In genomic region chr11:76233936-76234703, GRCh38 we compare ENCODE assay signal across 7 cellular contexts. TPM values are rescaled to one million over a fixed set of nuclear protein-coding genes. Genes with fewer than 3 reads are reported as not detected.
A peak's percentile ranks its signal among the peaks of the same experiment; 100 is the strongest.
DNase-seq lines count a peak whose midpoint lies in the region; ATAC-seq and TF ChIP-seq lines count a peak whose summit lies in the region.

No MANE protein-coding gene starts in this region.

- TF ChIP-seq POLR2A in GM18505 (IDR thresholded peaks at IDR 0.05; ENCODE audit: borderline replicate concordance, extremely low read depth, insufficient read depth, insufficient read length): peak; percentile 60

- H3K4me3 ChIP-seq in fibroblast of villous mesenchyme (ENCODE audit: low read depth, low read length) (peak overlapping the region; percentile 93), neuron (ENCODE audit: low read length) (peak overlapping the region; percentile 58)

- CTCF ChIA-PET in activated CD4-positive, alpha-beta memory T cell treated with anti-CD3 and anti-CD28 coated beads for 36 hours (lab: Charles Lee): interaction anchor here (0.7 to 5.1 kb wide), 6 partner anchors 9 to 278 kb away, joined by 3 to 94 read pairs (median 3); no protein-coding TSS in a partner anchor

- peaks cover 6% of the 10 kb centered on the region for H3K36me3 Mint-ChIP-seq in activated CD4-positive, alpha-beta memory T cell treated with anti-CD3 and anti-CD28 coated beads for 36 hours

- H3K36me3 ChIP-seq in neuron (ENCODE audit: insufficient read depth, low read length): no peaks in the 10 kb centered on the region

- no peaks in the 10 kb centered on the region for H3K27me3 Mint-ChIP-seq in activated CD4-positive, alpha-beta memory T cell treated with anti-CD3 and anti-CD28 coated beads for 36 hours

- peaks cover 4% of the 10 kb centered on the region for H3K4me1 ChIP-seq in neuron (ENCODE audit: insufficient read depth, low read length)

- intact Hi-C loops in activated CD4-positive, alpha-beta memory T cell treated with anti-CD3 and anti-CD28 coated beads for 36 hours (cut with micrococcal nuclease): loop anchor here (10.0 kb wide), 1 partner anchor 1401 kb away; the partner anchor contains the start of gene CLNS1A

- H3K9me3 Mint-ChIP-seq in activated CD4-positive, alpha-beta memory T cell treated with anti-CD3 and anti-CD28 coated beads for 36 hours: no peaks in the 10 kb centered on the region

- H3K27me3 ChIP-seq in neuron (ENCODE audit: insufficient read depth, low read length): peaks cover 9% of the 10 kb centered on the region

- peak overlapping the region; percentile 81 for H3K4me3 Mint-ChIP-seq in activated CD4-positive, alpha-beta memory T cell treated with anti-CD3 and anti-CD28 coated beads for 36 hours

- no peaks in the 10 kb centered on the region for H3K9me3 ChIP-seq in neuron (ENCODE audit: low read length)

- DNase-seq in HT1080 (ENCODE audit: low read depth) (peak; percentile 25), fibroblast of villous mesenchyme (ENCODE audit: low read depth) (peak; percentile 14), NCI-H1694 treated with DMSO at 0.1 percent for 48 hours (lab: John Stamatoyannopoulos, UW) (no peak)
- DNase-seq in activated CD4-positive, alpha-beta memory T cell treated with anti-CD3 and anti-CD28 coated beads for 36 hours: peak; percentile 56

- H3K4me1 Mint-ChIP-seq in activated CD4-positive, alpha-beta memory T cell treated with anti-CD3 and anti-CD28 coated beads for 36 hours (ENCODE audit: low read depth): peaks cover 44% of the 10 kb centered on the region

- POLR2A ChIA-PET in activated CD4-positive, alpha-beta memory T cell treated with anti-CD3 and anti-CD28 coated beads for 36 hours (lab: Charles Lee): interaction anchor here (0.5 to 1.9 kb wide), 5 partner anchors 23 to 410 kb away, joined by 3 to 5 read pairs (median 4); no protein-coding TSS in a partner anchor

- peak overlapping the region; percentile 86 for H2AFZ ChIP-seq in neuron (ENCODE audit: low read depth, low read length)

- peak overlapping the region; percentile 84 for H3K27ac Mint-ChIP-seq in activated CD4-positive, alpha-beta memory T cell treated with anti-CD3 and anti-CD28 coated beads for 36 hours

- ATAC-seq in GM18505 (IDR thresholded peaks at IDR 0.05; ENCODE audit: unreplicated experiment) (no peak), GM18870 (IDR thresholded peaks at IDR 0.05; ENCODE audit: unreplicated experiment) (no peak)

- TF ChIP-seq CTCF in fibroblast of villous mesenchyme (IDR thresholded peaks at IDR 0.05; ENCODE audit: insufficient read depth, low read depth, low read length): no peak

RNA-seq across cellular contexts. Expression of gene WNT11, which starts 27.8 kb away (rescaled TPM):
- total RNA-seq in HT1080 (2014; rRNA removed; shearing (Covaris generic)): not detected in 2 replicates
- polyA plus RNA-seq in HT1080 (2015; cell fraction: cytosol; rRNA removed): not detected in 2 replicates
- polyA plus RNA-seq in HT1080 (2015; cell fraction: nucleus; rRNA removed): not detected in 2 replicates
- total RNA-seq in activated CD4-positive, alpha-beta memory T cell treated with anti-CD3 and anti-CD28 coated beads for 36 hours: not detected
- total RNA-seq in fibroblast of villous mesenchyme: under 0.01 TPM in 1 of 2 replicates, not detected in the other
